Comparison of ENCODE assay signal across 10 cellular contexts in the genomic region with DNA sequence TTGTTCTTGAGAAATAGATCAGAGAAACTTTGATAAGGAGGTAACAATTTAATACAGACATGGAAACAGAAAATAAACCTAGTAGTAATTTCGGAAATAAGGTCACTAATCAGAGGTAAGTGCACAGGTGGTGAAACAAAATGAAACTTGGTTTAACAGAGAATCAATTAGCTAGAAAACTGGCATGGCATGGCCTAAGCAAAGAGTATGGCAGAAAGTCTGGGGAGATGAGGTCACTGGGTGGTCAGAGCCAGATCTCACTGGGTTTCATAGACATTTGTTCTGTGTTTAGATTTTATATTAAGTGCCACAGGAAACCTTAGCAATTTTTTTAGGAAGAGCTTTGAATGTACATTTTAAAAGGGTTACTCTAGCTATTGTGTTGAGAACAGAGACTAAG.
"Had no signal": no experiment of that assay in that cellular context is flagged by ENCODE, and none has a peak within 500 bp of the region (broad histone marks: within the 10 kb centered on the region; RNA-seq: fewer than 3 reads in every experiment).

No MANE protein-coding gene starts in this region.

- H3K4me3 Mint-ChIP-seq: HFFc6, IgD-negative memory B cell had no signal

- H3K4me3 ChIP-seq: GM23248, HAP-1 had no signal

- FAIRE-seq: HepG2 had no signal

- H3K9ac ChIP-seq: GM23248 had no signal

- H3K27me3 Mint-ChIP-seq: IgD-negative memory B cell had no signal

- DNase-seq: GM23248, GOT3, H7, HFFc6, KBM-7 had no signal

- H3K4me1 Mint-ChIP-seq: IgD-negative memory B cell had no signal

- H3K36me3 ChIP-seq: HAP-1 had no signal

- H3K27ac ChIP-seq: GM23248, HL-60 had no signal

- H3K36me3 Mint-ChIP-seq: IgD-negative memory B cell had no signal

- ATAC-seq: HCT116, HepG2 had no signal

- H3K4me1 ChIP-seq: HAP-1 had no signal

- H3K9me3 ChIP-seq: HAP-1 had no signal

- H3K27ac Mint-ChIP-seq: HFFc6, IgD-negative memory B cell had no signal

- H2AFZ ChIP-seq: GM23248 had no signal
